29 cellular contexts compared by ENCODE assay signal in the genomic region with DNA sequence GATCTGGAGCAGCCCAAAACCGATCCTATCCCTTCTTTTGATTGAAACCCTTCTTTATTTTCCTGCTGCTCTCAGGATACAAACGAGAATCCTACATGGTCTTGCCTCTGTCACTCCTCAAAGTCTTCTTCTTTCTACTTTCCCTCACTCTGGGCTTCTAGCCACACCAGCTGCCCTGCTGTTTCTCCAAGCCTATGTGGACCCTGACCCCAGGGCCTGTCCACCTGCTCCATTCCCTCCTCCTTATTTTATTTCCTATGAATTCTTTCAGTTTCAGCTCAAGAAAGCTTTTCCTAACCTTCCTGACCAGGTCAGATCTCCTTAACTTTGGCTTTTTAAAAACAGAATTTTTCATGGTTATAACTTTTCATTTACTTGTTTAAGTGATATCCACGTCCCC.
"Had no signal": no experiment of that assay in that cellular context is flagged by ENCODE, and none has a peak within 500 bp of the region (broad histone marks: within the 10 kb centered on the region; RNA-seq: fewer than 3 reads in every experiment).

No MANE protein-coding gene starts in this region.

- H3K27me3 ChIP-seq: colonic mucosa, gastroesophageal sphincter, left lung, neutrophil, ovary, sigmoid colon, tibial nerve had no signal

- H3K9me3 ChIP-seq: colonic mucosa, gastroesophageal sphincter, left lung, neutrophil, ovary, prostate gland, sigmoid colon, tibial nerve had no signal

- H3K9me3 Mint-ChIP-seq: activated T-cell treated with anti-CD3 and anti-CD28 coated beads, Interleukin-2, amount 50 U/mL, for 24 hours; activated T-helper 2 cell treated with anti-CD3 and anti-CD28 coated beads, Interferon-gamma antibody, Interleukin-2, Interleukin-4, amounts not matched to agents 10 μg/mL and 5 μg/mL and 100 μg/mL, durations not matched to agents 14 hours and 24 hours and 36 hours; nephron progenitor cell had no signal

- H3K27me3 Mint-ChIP-seq: activated naive CD8-positive, alpha-beta T cell; activated T-cell treated with anti-CD3 and anti-CD28 coated beads, Interleukin-2, amount 50 U/mL, for 24 hours had no signal

- H3K27ac ChIP-seq: colonic mucosa, gastroesophageal sphincter, left lung, neutrophil, ovary, prostate gland, sigmoid colon, tibial nerve, VCaP had no signal

- H3K4me3 Mint-ChIP-seq: activated naive CD8-positive, alpha-beta T cell; activated T-cell treated with anti-CD3 and anti-CD28 coated beads, Interleukin-2, amount 50 U/mL, for 24 hours; nephron progenitor cell had no signal

- H3K27ac Mint-ChIP-seq: activated naive CD8-positive, alpha-beta T cell; activated T-cell treated with anti-CD3 and anti-CD28 coated beads, Interleukin-2, amount 50 U/mL, for 24 hours; activated T-helper 2 cell treated with anti-CD3 and anti-CD28 coated beads, Interferon-gamma antibody, Interleukin-2, Interleukin-4, amounts not matched to agents 10 μg/mL and 5 μg/mL and 100 μg/mL, durations not matched to agents 14 hours and 24 hours and 36 hours; nephron progenitor cell had no signal

- H3K4me1 ChIP-seq: colonic mucosa, gastroesophageal sphincter, left lung, prostate gland, sigmoid colon, tibial nerve had no signal

- H3K4me3 ChIP-seq: colonic mucosa, gastroesophageal sphincter, left lung, lung, ovary, prostate gland, sigmoid colon, smooth muscle cell, tibial nerve had no signal

- H3K36me3 ChIP-seq: colonic mucosa, ovary, prostate gland had no signal

- ATAC-seq: gastroesophageal sphincter, left lung had no signal

- DNase-seq: activated CD4-positive, alpha-beta T cell treated with anti-CD3 and anti-CD28 coated beads for 4 hours; activated CD4-positive, alpha-beta T cell treated with anti-CD3 and anti-CD28 coated beads, Interleukin-2, amount 50 U/mL, for 48 hours; activated CD8-positive, alpha-beta memory T cell treated with anti-CD3 and anti-CD28 coated beads for 24 hours; activated CD8-positive, alpha-beta memory T cell treated with anti-CD3 and anti-CD28 coated beads, Interleukin-2, amount 50 U/mL, for 48 hours; activated T-cell treated with anti-CD3 and anti-CD28 coated beads, Interleukin-2, amount 50 U/mL, for 24 hours; anterior cingulate cortex; colonic mucosa; effector CD8-positive, alpha-beta T cell; erythroblast; head of caudate nucleus; hippocampal formation; left lung; mesendoderm; nephron progenitor cell; ovary; retina; sigmoid colon; stimulated activated CD4-positive, alpha-beta T cell treated with anti-CD3 and anti-CD28 coated beads, Interleukin-2, amount 100 ng/mL, for 24 hours; stimulated activated naive CD4-positive, alpha-beta T cell treated with Interleukin-2 at 50 U/mL for 16 hours; T-helper 9 cell had no signal
